In the genomic region with DNA sequence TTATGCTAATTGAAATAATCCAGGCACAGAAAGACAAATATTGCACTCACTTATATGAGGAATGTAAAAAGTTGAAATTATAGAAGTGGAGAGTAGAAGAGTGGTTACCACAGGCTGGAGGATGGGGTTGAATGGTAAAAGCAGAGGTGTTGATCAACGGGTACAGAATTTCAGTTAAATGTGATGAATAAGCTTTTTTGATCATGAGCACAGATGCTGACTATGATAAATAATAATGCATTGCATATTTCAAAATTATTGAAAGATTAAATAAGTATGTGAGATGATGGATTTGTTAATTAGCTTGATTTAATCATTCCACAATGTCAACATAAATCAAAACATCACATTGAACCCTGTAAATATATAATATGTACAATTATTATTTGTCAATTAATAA, we compare ENCODE assay signal across 4 cellular contexts.
A peak's percentile ranks its signal among the peaks of the same experiment; 100 is the strongest.
TF ChIP-seq lines count a peak whose summit lies in the region.

No MANE protein-coding gene starts in this region.

TF ChIP-seq in A549, 52 proteins besides CTCF, POLR2A, EP300 and RAD21:
- no peak for TF ChIP-seq BHLHE40 (IDR thresholded peaks at IDR 0.05; ENCODE audit: low read depth, low read length)
- no peak for TF ChIP-seq EHF (CRISPR knock-in tag; IDR thresholded peaks at IDR 0.05)
- no peak for TF ChIP-seq TFCP2L1 (CRISPR knock-in tag; IDR thresholded peaks at IDR 0.05)
- TF ChIP-seq FOSB (CRISPR knock-in tag; IDR thresholded peaks at IDR 0.05) = no peak
- TF ChIP-seq RFX5 (IDR thresholded peaks at IDR 0.05) = no peak
- TF ChIP-seq MAFK (IDR thresholded peaks at IDR 0.05; ENCODE audit: partially characterized antibody) = peak; percentile 45
TF ChIP-seq in A549: peak in this region for 1.

TF ChIP-seq in IMR-90, 13 proteins besides CTCF, POLR2A, EP300 and RAD21:
- TF ChIP-seq, protein P1, sequence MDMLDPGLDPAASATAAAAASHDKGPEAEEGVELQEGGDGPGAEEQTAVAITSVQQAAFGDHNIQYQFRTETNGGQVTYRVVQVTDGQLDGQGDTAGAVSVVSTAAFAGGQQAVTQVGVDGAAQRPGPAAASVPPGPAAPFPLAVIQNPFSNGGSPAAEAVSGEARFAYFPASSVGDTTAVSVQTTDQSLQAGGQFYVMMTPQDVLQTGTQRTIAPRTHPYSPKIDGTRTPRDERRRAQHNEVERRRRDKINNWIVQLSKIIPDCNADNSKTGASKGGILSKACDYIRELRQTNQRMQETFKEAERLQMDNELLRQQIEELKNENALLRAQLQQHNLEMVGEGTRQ (IDR thresholded peaks at IDR 0.05; ENCODE audit: low read depth, low read length) = no peak
- TF ChIP-seq NFE2L2 (IDR thresholded peaks at IDR 0.05; ENCODE audit: low read depth, low read length) (no peak), FOS (IDR thresholded peaks at IDR 0.05; ENCODE audit: low read depth, low read length) (no peak), MAFK (IDR thresholded peaks at IDR 0.05; ENCODE audit: low read depth, low read length) (peak; percentile 70)

TF ChIP-seq in K562, 482 proteins besides CTCF, POLR2A, EP300 and RAD21:
- TF ChIP-seq ZNF584 (CRISPR knock-in tag; IDR thresholded peaks at IDR 0.05; ENCODE audit: low read depth) (no peak), ZNF316 (IDR thresholded peaks at IDR 0.05) (peak; percentile 40; the same call in 1 of the 2 replicates)
- TF ChIP-seq, protein P2, sequence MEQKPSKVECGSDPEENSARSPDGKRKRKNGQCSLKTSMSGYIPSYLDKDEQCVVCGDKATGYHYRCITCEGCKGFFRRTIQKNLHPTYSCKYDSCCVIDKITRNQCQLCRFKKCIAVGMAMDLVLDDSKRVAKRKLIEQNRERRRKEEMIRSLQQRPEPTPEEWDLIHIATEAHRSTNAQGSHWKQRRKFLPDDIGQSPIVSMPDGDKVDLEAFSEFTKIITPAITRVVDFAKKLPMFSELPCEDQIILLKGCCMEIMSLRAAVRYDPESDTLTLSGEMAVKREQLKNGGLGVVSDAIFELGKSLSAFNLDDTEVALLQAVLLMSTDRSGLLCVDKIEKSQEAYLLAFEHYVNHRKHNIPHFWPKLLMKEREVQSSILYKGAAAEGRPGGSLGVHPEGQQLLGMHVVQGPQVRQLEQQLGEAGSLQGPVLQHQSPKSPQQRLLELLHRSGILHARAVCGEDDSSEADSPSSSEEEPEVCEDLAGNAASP (IDR thresholded peaks at IDR 0.05) = no peak

TF ChIP-seq in SK-N-SH, 30 proteins besides CTCF, POLR2A, EP300 and RAD21:
- TF ChIP-seq GATA2 (CRISPR knock-in tag; IDR thresholded peaks at IDR 0.05) (no peak), FOXJ3 (CRISPR knock-in tag; IDR thresholded peaks at IDR 0.05) (no peak), RXRA (IDR thresholded peaks at IDR 0.05; ENCODE audit: borderline replicate concordance, low read depth) (no peak), SMC3 (IDR thresholded peaks at IDR 0.05; ENCODE audit: low read depth, low read length) (no peak), JUND (IDR thresholded peaks at IDR 0.05) (no peak), TEAD4 (IDR thresholded peaks at IDR 0.05; ENCODE audit: borderline replicate concordance, insufficient read depth) (no peak), FOXM1 (IDR thresholded peaks at IDR 0.05; ENCODE audit: low read depth) (no peak)
- TF ChIP-seq, protein P1 (IDR thresholded peaks at IDR 0.05; ENCODE audit: borderline replicate concordance, low read depth, low read length) = no peak
